ENCODE assay signal across 1 cellular context in the genomic region with DNA sequence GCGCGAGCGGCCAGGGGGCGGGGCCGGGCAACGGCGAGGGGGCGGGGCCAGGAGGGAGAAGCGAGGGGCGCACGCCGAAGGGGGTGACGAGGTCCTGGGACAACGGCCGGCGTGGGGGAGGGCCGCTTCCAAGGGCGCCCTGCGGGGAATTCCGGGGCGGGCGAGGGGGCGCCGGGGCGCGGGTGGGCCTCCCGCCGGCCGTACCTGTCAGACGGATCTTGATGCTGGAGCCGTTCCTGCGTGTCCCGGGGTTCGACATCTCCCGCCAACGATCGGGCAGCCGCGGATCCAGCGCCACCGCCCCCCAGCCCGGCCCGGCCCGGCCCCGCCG.
TF ChIP-seq lines count a peak whose summit lies in the region.

No MANE protein-coding gene starts in this region.

TF ChIP-seq in HepG2, 621 proteins besides CTCF, POLR2A, EP300 and RAD21 (continued from another document and continues in another):
- TF ChIP-seq, protein P1, sequence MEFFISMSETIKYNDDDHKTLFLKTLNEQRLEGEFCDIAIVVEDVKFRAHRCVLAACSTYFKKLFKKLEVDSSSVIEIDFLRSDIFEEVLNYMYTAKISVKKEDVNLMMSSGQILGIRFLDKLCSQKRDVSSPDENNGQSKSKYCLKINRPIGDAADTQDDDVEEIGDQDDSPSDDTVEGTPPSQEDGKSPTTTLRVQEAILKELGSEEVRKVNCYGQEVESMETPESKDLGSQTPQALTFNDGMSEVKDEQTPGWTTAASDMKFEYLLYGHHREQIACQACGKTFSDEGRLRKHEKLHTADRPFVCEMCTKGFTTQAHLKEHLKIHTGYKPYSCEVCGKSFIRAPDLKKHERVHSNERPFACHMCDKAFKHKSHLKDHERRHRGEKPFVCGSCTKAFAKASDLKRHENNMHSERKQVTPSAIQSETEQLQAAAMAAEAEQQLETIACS (CRISPR knock-in tag; IDR thresholded peaks at IDR 0.05), result peak; percentile 44; the same call in 1 of the 2 replicates
- TF ChIP-seq, protein P2, sequence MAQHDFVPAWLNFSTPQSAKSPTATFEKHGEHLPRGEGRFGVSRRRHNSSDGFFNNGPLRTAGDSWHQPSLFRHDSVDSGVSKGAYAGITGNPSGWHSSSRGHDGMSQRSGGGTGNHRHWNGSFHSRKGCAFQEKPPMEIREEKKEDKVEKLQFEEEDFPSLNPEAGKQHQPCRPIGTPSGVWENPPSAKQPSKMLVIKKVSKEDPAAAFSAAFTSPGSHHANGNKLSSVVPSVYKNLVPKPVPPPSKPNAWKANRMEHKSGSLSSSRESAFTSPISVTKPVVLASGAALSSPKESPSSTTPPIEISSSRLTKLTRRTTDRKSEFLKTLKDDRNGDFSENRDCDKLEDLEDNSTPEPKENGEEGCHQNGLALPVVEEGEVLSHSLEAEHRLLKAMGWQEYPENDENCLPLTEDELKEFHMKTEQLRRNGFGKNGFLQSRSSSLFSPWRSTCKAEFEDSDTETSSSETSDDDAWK (CRISPR knock-in tag; IDR thresholded peaks at IDR 0.05), result no peak
- TF ChIP-seq, protein P3, sequence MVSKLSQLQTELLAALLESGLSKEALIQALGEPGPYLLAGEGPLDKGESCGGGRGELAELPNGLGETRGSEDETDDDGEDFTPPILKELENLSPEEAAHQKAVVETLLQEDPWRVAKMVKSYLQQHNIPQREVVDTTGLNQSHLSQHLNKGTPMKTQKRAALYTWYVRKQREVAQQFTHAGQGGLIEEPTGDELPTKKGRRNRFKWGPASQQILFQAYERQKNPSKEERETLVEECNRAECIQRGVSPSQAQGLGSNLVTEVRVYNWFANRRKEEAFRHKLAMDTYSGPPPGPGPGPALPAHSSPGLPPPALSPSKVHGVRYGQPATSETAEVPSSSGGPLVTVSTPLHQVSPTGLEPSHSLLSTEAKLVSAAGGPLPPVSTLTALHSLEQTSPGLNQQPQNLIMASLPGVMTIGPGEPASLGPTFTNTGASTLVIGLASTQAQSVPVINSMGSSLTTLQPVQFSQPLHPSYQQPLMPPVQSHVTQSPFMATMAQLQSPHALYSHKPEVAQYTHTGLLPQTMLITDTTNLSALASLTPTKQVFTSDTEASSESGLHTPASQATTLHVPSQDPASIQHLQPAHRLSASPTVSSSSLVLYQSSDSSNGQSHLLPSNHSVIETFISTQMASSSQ (IDR thresholded peaks at IDR 0.05; ENCODE audit: low read depth), result no peak
- TF ChIP-seq, protein P3 (CRISPR knock-in tag; IDR thresholded peaks at IDR 0.05; ENCODE audit: borderline replicate concordance), result 0 out of 2 replicates have a peak, but pooled peaks have one; percentile 24
- TF ChIP-seq JUND (CRISPR knock-in tag; IDR thresholded peaks at IDR 0.05) (no peak), ZNF773 (CRISPR knock-in tag; IDR thresholded peaks at IDR 0.05; ENCODE audit: borderline replicate concordance) (0 out of 2 replicates have a peak, but pooled peaks have one; percentile 53), MAFG (CRISPR knock-in tag; IDR thresholded peaks at IDR 0.05) (no peak), XRCC5 (optimal IDR thresholded peaks at IDR 0.05; ENCODE audit: low read length) (no peak), ZNF333 (CRISPR knock-in tag; IDR thresholded peaks at IDR 0.05; ENCODE audit: borderline replicate concordance) (no peak), MYC (CRISPR knock-in tag; IDR thresholded peaks at IDR 0.05; ENCODE audit: borderline replicate concordance) (no peak), SP4 (CRISPR knock-in tag; IDR thresholded peaks at IDR 0.05) (peak; percentile 14), SETDB1 (CRISPR knock-in tag; IDR thresholded peaks at IDR 0.05; ENCODE audit: borderline replicate concordance) (no peak), SPEN (CRISPR knock-in tag; IDR thresholded peaks at IDR 0.05; ENCODE audit: low read depth) (0 out of 2 replicates have a peak, but pooled peaks have one; percentile 9), ZNF703 (CRISPR knock-in tag; IDR thresholded peaks at IDR 0.05; ENCODE audit: borderline replicate concordance) (no peak), SSRP1 (CRISPR knock-in tag; IDR thresholded peaks at IDR 0.05) (no peak), ELF4 (CRISPR knock-in tag; IDR thresholded peaks at IDR 0.05; ENCODE audit: borderline replicate concordance) (no peak), TARDBP (CRISPR knock-in tag; IDR thresholded peaks at IDR 0.05) (no peak), SIN3B (IDR thresholded peaks at IDR 0.05; ENCODE audit: low read length) (no peak), STAG1 (CRISPR knock-in tag; IDR thresholded peaks at IDR 0.05) (no peak), YY1 (IDR thresholded peaks at IDR 0.05; ENCODE audit: insufficient read depth, insufficient replicate concordance, low read depth, low read length) (peak; percentile 11), ZNF780A (CRISPR knock-in tag; IDR thresholded peaks at IDR 0.05) (no peak), HNRNPK (IDR thresholded peaks at IDR 0.05; ENCODE audit: low read depth, low read length, poor library complexity, severe bottlenecking) (no peak), MEIS2 (CRISPR knock-in tag; IDR thresholded peaks at IDR 0.05) (0 out of 2 replicates have a peak, but pooled peaks have one; percentile 9), CREM (IDR thresholded peaks at IDR 0.05) (no peak), CREM (CRISPR knock-in tag; IDR thresholded peaks at IDR 0.05) (no peak), TEAD2 (CRISPR knock-in tag; IDR thresholded peaks at IDR 0.05) (no peak), ZBTB21 (CRISPR knock-in tag; IDR thresholded peaks at IDR 0.05) (no peak), HES4 (CRISPR knock-in tag; IDR thresholded peaks at IDR 0.05; ENCODE audit: borderline replicate concordance) (peak; percentile 2; the same call in 1 of the 2 replicates), ZNF747 (CRISPR knock-in tag; IDR thresholded peaks at IDR 0.05; ENCODE audit: borderline replicate concordance) (no peak), SAP130 (CRISPR knock-in tag; IDR thresholded peaks at IDR 0.05; ENCODE audit: low read depth) (peak; percentile 44; the same call in 1 of the 2 replicates)
- TF ChIP-seq, protein P4, sequence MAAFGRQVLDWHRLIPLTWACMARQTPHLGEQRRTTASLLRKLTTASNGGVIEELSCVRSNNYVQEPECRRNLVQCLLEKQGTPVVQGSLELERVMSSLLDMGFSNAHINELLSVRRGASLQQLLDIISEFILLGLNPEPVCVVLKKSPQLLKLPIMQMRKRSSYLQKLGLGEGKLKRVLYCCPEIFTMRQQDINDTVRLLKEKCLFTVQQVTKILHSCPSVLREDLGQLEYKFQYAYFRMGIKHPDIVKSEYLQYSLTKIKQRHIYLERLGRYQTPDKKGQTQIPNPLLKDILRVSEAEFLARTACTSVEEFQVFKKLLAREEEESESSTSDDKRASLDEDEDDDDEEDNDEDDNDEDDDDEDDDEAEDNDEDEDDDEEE (CRISPR knock-in tag; IDR thresholded peaks at IDR 0.05), result no peak
- TF ChIP-seq, protein P5, sequence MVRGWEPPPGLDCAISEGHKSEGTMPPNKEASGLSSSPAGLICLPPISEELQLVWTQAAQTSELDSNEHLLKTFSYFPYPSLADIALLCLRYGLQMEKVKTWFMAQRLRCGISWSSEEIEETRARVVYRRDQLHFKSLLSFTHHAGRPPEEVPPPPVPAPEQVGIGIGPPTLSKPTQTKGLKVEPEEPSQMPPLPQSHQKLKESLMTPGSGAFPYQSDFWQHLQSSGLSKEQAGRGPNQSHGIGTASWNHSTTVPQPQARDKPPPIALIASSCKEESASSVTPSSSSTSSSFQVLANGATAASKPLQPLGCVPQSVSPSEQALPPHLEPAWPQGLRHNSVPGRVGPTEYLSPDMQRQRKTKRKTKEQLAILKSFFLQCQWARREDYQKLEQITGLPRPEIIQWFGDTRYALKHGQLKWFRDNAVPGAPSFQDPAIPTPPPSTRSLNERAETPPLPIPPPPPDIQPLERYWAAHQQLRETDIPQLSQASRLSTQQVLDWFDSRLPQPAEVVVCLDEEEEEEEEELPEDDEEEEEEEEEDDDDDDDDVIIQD (CRISPR knock-in tag; IDR thresholded peaks at IDR 0.05; ENCODE audit: low read depth), result 0 out of 2 replicates have a peak, but pooled peaks have one; percentile 3
- TF ChIP-seq, protein P6, sequence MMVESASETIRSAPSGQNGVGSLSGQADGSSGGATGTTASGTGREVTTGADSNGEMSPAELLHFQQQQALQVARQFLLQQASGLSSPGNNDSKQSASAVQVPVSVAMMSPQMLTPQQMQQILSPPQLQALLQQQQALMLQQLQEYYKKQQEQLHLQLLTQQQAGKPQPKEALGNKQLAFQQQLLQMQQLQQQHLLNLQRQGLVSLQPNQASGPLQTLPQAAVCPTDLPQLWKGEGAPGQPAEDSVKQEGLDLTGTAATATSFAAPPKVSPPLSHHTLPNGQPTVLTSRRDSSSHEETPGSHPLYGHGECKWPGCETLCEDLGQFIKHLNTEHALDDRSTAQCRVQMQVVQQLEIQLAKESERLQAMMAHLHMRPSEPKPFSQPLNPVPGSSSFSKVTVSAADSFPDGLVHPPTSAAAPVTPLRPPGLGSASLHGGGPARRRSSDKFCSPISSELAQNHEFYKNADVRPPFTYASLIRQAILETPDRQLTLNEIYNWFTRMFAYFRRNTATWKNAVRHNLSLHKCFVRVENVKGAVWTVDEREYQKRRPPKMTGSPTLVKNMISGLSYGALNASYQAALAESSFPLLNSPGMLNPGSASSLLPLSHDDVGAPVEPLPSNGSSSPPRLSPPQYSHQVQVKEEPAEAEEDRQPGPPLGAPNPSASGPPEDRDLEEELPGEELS (CRISPR knock-in tag; IDR thresholded peaks at IDR 0.05), result no peak
- TF ChIP-seq, protein P7, sequence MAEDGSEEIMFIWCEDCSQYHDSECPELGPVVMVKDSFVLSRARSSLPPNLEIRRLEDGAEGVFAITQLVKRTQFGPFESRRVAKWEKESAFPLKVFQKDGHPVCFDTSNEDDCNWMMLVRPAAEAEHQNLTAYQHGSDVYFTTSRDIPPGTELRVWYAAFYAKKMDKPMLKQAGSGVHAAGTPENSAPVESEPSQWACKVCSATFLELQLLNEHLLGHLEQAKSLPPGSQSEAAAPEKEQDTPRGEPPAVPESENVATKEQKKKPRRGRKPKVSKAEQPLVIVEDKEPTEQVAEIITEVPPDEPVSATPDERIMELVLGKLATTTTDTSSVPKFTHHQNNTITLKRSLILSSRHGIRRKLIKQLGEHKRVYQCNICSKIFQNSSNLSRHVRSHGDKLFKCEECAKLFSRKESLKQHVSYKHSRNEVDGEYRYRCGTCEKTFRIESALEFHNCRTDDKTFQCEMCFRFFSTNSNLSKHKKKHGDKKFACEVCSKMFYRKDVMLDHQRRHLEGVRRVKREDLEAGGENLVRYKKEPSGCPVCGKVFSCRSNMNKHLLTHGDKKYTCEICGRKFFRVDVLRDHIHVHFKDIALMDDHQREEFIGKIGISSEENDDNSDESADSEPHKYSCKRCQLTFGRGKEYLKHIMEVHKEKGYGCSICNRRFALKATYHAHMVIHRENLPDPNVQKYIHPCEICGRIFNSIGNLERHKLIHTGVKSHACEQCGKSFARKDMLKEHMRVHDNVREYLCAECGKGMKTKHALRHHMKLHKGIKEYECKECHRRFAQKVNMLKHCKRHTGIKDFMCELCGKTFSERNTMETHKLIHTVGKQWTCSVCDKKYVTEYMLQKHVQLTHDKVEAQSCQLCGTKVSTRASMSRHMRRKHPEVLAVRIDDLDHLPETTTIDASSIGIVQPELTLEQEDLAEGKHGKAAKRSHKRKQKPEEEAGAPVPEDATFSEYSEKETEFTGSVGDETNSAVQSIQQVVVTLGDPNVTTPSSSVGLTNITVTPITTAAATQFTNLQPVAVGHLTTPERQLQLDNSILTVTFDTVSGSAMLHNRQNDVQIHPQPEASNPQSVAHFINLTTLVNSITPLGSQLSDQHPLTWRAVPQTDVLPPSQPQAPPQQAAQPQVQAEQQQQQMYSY (CRISPR knock-in tag; IDR thresholded peaks at IDR 0.05), result no peak
- TF ChIP-seq, protein P8, sequence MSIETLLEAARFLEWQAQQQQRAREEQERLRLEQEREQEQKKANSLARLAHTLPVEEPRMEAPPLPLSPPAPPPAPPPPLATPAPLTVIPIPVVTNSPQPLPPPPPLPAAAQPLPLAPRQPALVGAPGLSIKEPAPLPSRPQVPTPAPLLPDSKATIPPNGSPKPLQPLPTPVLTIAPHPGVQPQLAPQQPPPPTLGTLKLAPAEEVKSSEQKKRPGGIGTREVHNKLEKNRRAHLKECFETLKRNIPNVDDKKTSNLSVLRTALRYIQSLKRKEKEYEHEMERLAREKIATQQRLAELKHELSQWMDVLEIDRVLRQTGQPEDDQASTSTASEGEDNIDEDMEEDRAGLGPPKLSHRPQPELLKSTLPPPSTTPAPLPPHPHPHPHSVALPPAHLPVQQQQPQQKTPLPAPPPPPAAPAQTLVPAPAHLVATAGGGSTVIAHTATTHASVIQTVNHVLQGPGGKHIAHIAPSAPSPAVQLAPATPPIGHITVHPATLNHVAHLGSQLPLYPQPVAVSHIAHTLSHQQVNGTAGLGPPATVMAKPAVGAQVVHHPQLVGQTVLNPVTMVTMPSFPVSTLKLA (IDR thresholded peaks at IDR 0.05), result no peak
- TF ChIP-seq, protein P9, sequence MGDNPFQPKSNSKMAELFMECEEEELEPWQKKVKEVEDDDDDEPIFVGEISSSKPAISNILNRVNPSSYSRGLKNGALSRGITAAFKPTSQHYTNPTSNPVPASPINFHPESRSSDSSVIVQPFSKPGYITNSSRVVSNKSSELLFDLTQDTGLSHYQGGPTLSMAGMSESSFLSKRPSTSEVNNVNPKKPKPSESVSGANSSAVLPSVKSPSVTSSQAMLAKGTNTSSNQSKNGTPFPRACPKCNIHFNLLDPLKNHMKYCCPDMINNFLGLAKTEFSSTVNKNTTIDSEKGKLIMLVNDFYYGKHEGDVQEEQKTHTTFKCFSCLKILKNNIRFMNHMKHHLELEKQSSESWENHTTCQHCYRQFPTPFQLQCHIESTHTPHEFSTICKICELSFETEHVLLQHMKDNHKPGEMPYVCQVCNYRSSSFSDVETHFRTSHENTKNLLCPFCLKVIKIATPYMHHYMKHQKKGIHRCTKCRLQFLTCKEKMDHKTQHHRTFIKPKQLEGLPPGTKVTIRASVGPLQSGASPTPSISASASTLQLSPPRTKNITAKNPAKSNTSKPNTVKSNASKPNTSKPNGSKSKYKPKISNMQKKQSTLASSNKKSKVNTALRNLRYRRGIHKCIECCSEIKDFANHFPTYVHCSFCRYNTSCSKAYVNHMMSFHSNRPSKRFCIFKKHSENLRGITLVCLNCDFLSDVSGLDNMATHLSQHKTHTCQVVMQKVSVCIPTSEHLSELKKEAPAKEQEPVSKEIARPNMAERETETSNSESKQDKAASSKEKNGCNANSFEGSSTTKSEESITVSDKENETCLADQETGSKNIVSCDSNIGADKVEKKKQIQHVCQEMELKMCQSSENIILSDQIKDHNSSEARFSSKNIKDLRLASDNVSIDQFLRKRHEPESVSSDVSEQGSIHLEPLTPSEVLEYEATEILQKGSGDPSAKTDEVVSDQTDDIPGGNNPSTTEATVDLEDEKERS (CRISPR knock-in tag; IDR thresholded peaks at IDR 0.05), result no peak
